20 cellular contexts compared by ENCODE assay signal in the genomic region with DNA sequence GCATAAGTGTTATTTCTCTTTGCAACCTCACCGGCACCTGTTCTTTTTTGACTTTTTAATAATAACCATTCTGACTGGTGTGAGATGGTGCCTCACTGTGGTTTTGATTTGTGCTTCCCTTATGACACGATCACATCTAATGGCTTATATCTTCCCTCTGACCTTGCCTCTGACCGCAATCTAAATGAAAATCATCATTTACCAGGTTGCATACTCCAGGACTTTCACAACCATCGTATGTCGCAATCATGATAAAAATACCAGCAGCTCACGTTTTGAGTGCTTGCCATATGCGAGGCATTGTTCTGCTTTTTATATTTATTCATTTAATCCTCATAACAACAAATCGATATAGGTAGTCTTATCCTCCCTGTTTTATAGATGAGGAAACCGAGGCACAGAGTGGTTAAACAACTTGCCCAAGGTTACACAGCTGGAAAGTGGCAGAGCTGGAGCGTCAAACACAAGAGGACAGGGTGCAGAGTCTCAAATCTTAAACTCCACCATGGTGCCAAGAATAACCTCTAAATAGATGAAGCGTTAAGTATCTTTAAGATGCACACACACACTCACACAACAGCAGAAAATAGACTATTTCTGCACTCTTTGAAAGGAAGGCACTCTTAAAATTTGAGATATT.
DNase-seq lines count a peak whose midpoint lies in the region; TF ChIP-seq lines count a peak whose summit lies in the region.
"Had no signal": no experiment of that assay in that cellular context is flagged by ENCODE, and none has a peak within 500 bp of the region (broad histone marks: within the 10 kb centered on the region; RNA-seq: fewer than 3 reads in every experiment).

No MANE protein-coding gene starts in this region.

- intact Hi-C loops in ascending aorta (cut with DNase I): no loop called here

- no peaks in the 10 kb centered on the region for H3K4me1 ChIP-seq in Peyer's patch
- no peaks in the 10 kb centered on the region for H3K4me1 ChIP-seq in ascending aorta
- H3K4me1 ChIP-seq: Caco-2, esophagus muscularis mucosa, lower lobe of right lung, thyroid gland had no signal

- DNase-seq in HuH-7 (ENCODE audit: low spot score): peak; percentile 67
- peak; percentile 70 to 96 for DNase-seq in NOMO-1 (lab: John Stamatoyannopoulos, UW; ENCODE audit: unreplicated experiment in 2 of 2)
- DNase-seq in endothelial cell (ENCODE audit: low spot score): no peak
- peak; percentile 7 for DNase-seq in skeletal muscle cell (ENCODE audit: low read depth)
- no peak for DNase-seq in Peyer's patch
- DNase-seq in ascending aorta (ENCODE audit: low spot score in 2 of 2): no peak
- DNase-seq in osteocyte (ENCODE audit: extremely low spot score, unreplicated experiment): no peak
- DNase-seq: activated CD4-positive, alpha-beta T cell treated with anti-CD3 and anti-CD28 coated beads for 36 hours; Caco-2; caudate nucleus; Kasumi-1; lower lobe of right lung; NCI-H1694; NCI-H82; nucleus accumbens; right cardiac atrium; stimulated activated naive CD4-positive, alpha-beta T cell treated with Interleukin-2 at 50 U/mL for 16 hours; thyroid gland had no signal

- no peak for TF ChIP-seq CTCF in endothelial cell (IDR thresholded peaks at IDR 0.05; ENCODE audit: unreplicated experiment)
- no peak for TF ChIP-seq CTCF in Peyer's patch (IDR thresholded peaks at IDR 0.05)
- TF ChIP-seq CTCF in ascending aorta (IDR thresholded peaks at IDR 0.05): no peak
- TF ChIP-seq CTCF in osteocyte (IDR thresholded peaks at IDR 0.05): no peak

- peaks cover 0 to 77% (median 0%) of the 10 kb centered on the region in 3 donors for H3K36me3 ChIP-seq in Peyer's patch
- no peaks in the 10 kb centered on the region for H3K36me3 ChIP-seq in ascending aorta
- H3K36me3 ChIP-seq: thyroid gland had no signal

- H3K27ac ChIP-seq in Peyer's patch (no peak overlapping the region), ascending aorta (no peak overlapping the region)
- H3K27ac ChIP-seq: esophagus muscularis mucosa, hepatocyte, lower lobe of right lung, thyroid gland had no signal

- no peaks in the 10 kb centered on the region for H3K27me3 ChIP-seq in Peyer's patch
- H3K27me3 ChIP-seq in ascending aorta: no peaks in the 10 kb centered on the region
- H3K27me3 ChIP-seq: esophagus muscularis mucosa, hepatocyte, thyroid gland had no signal

- H3K27ac Mint-ChIP-seq in endothelial cell (ENCODE audit: unreplicated experiment) (no peak overlapping the region), osteocyte (ENCODE audit: unreplicated experiment) (no peak overlapping the region)
- H3K27ac Mint-ChIP-seq: activated CD4-positive, alpha-beta T cell treated with anti-CD3 and anti-CD28 coated beads for 36 hours had no signal

- H3K4me3 Mint-ChIP-seq in endothelial cell (ENCODE audit: unreplicated experiment): peak overlapping the region; percentile 68
- no peak overlapping the region for H3K4me3 Mint-ChIP-seq in osteocyte (ENCODE audit: unreplicated experiment)
- H3K4me3 Mint-ChIP-seq: activated CD4-positive, alpha-beta T cell treated with anti-CD3 and anti-CD28 coated beads for 36 hours had no signal

- no peak overlapping the region for H3K4me3 ChIP-seq in skeletal muscle cell (ENCODE audit: low read depth, low read length)
- H3K4me3 ChIP-seq in Peyer's patch: no peak overlapping the region
- H3K4me3 ChIP-seq in ascending aorta: no peak overlapping the region
- H3K4me3 ChIP-seq: esophagus muscularis mucosa, hepatocyte, lower lobe of right lung, thyroid gland had no signal

- no peaks in the 10 kb centered on the region for H3K27me3 Mint-ChIP-seq in endothelial cell (ENCODE audit: unreplicated experiment)
- H3K27me3 Mint-ChIP-seq in osteocyte (ENCODE audit: unreplicated experiment): no peaks in the 10 kb centered on the region
- H3K27me3 Mint-ChIP-seq: activated CD4-positive, alpha-beta T cell treated with anti-CD3 and anti-CD28 coated beads for 36 hours had no signal

- H3K9me3 Mint-ChIP-seq in endothelial cell (ENCODE audit: unreplicated experiment): no peaks in the 10 kb centered on the region
- no peaks in the 10 kb centered on the region for H3K9me3 Mint-ChIP-seq in osteocyte (ENCODE audit: unreplicated experiment)

- H3K9me3 ChIP-seq in Peyer's patch (no peaks in the 10 kb centered on the region), ascending aorta (no peaks in the 10 kb centered on the region)
- H3K9me3 ChIP-seq: Caco-2, esophagus muscularis mucosa, lower lobe of right lung, thyroid gland had no signal

- H3K4me1 Mint-ChIP-seq in endothelial cell (ENCODE audit: unreplicated experiment): no peaks in the 10 kb centered on the region
- peaks cover 6% of the 10 kb centered on the region for H3K4me1 Mint-ChIP-seq in osteocyte (ENCODE audit: unreplicated experiment)
- H3K4me1 Mint-ChIP-seq: activated CD4-positive, alpha-beta T cell treated with anti-CD3 and anti-CD28 coated beads for 36 hours had no signal

- H3K36me3 Mint-ChIP-seq in endothelial cell (ENCODE audit: low read depth, unreplicated experiment) (peaks cover 49% of the 10 kb centered on the region), osteocyte (ENCODE audit: unreplicated experiment) (peaks cover 13% of the 10 kb centered on the region)

- no peak for TF ChIP-seq POLR2A in Peyer's patch (IDR thresholded peaks at IDR 0.05)

Comparison
In these comparisons a context has a peak if more than half of its experiments do, and no peak if none do; other contexts are left out.
1. DNase-seq: peak in HuH-7 (single experiment), NOMO-1 (2 of 2) and skeletal muscle cell (single experiment); none in endothelial cell (single experiment), Peyer's patch (0 of 3), ascending aorta (0 of 2) and osteocyte (single experiment).